ENCODE assay signal across 8 cellular contexts in genomic region chr5:139710370-139711066, GRCh38.
DNase-seq lines count a peak whose midpoint lies in the region; ATAC-seq, FAIRE-seq and TF ChIP-seq lines count a peak whose summit lies in the region.

No MANE protein-coding gene starts in this region.

- no peaks in the 10 kb centered on the region for H3K36me3 Mint-ChIP-seq in activated CD4-positive, alpha-beta memory T cell treated with anti-CD3 and anti-CD28 coated beads, Interleukin-2, amount 10 ng/mL, durations not matched to agents 7 days and 5 days (ENCODE audit: low read depth)
- H3K36me3 Mint-ChIP-seq in stimulated activated memory B cell treated with anti-CD40 and anti-IgM and Interleukin-4, amounts not matched to agents 10 μg/mL and 1 μg/mL and 100 μg/mL, for 72 hours: no peaks in the 10 kb centered on the region

- H3K27me3 ChIP-seq in mesendoderm (ENCODE audit: insufficient read depth, low read length, poor library complexity): no peaks in the 10 kb centered on the region

- POLR2A ChIA-PET in activated CD4-positive, alpha-beta memory T cell treated with anti-CD3 and anti-CD28 coated beads, Interleukin-2, amount 10 ng/mL, durations not matched to agents 7 days and 5 days (lab: Charles Lee): interaction anchor here (1.0 to 1.6 kb wide), 4 partner anchors 10 to 1135 kb away, joined by 3 read pairs; partner anchors contain the start of gene HSPA9

- H3K79me1 ChIP-seq in mesendoderm (ENCODE audit: low read length): no peaks in the 10 kb centered on the region

- H3K18ac ChIP-seq in mesendoderm (ENCODE audit: low read length): peak overlapping the region; percentile 92

- no peak overlapping the region for H3K4me3 ChIP-seq in mesendoderm (ENCODE audit: low read length)

- H4K5ac ChIP-seq in mesendoderm (ENCODE audit: low read length): peak overlapping the region; percentile 30

- peak overlapping the region; percentile 59 for H2BK5ac ChIP-seq in mesendoderm (ENCODE audit: low read length)

- peak overlapping the region; percentile 62 for H3K9ac ChIP-seq in mesendoderm (ENCODE audit: low read length)

- no peak for TF ChIP-seq POLR2A in GM12892 (IDR thresholded peaks at IDR 0.05; ENCODE audit: low read depth, low read length)

- peak overlapping the region; percentile 14 for H2BK15ac ChIP-seq in mesendoderm (replicated peaks; ENCODE audit: low read depth)

- no peak overlapping the region for H3K4me3 Mint-ChIP-seq in activated CD4-positive, alpha-beta memory T cell treated with anti-CD3 and anti-CD28 coated beads, Interleukin-2, amount 10 ng/mL, durations not matched to agents 7 days and 5 days
- peak overlapping the region; percentile 79 for H3K4me3 Mint-ChIP-seq in stimulated activated memory B cell treated with anti-CD40 and anti-IgM and Interleukin-4, amounts not matched to agents 10 μg/mL and 1 μg/mL and 100 μg/mL, for 72 hours

- no peak overlapping the region for H4K8ac ChIP-seq in mesendoderm (ENCODE audit: low read depth, low read length)

- H3K4me1 ChIP-seq in mesendoderm (ENCODE audit: control insufficient read depth, low read depth, low read length): peaks cover 27% of the 10 kb centered on the region

- CTCF ChIA-PET in activated CD4-positive, alpha-beta memory T cell treated with anti-CD3 and anti-CD28 coated beads, Interleukin-2, amount 10 ng/mL, durations not matched to agents 7 days and 5 days (lab: Charles Lee): interaction anchor here (0.7 to 2.3 kb wide), 6 partner anchors 9 to 186 kb away, joined by 3 to 11 read pairs (median 5); no protein-coding TSS in a partner anchor

- H3K27me3 Mint-ChIP-seq in activated CD4-positive, alpha-beta memory T cell treated with anti-CD3 and anti-CD28 coated beads, Interleukin-2, amount 10 ng/mL, durations not matched to agents 7 days and 5 days: peaks cover 45% of the 10 kb centered on the region
- H3K27me3 Mint-ChIP-seq in stimulated activated memory B cell treated with anti-CD40 and anti-IgM and Interleukin-4, amounts not matched to agents 10 μg/mL and 1 μg/mL and 100 μg/mL, for 72 hours: no peaks in the 10 kb centered on the region

- H3K27ac ChIP-seq in mesendoderm (ENCODE audit: low read depth, low read length): peak overlapping the region; percentile 97

- FAIRE-seq in GM12892 (lab: Jason Lieb, UNC): peak; percentile 63

- peak overlapping the region; percentile 92 for H2BK120ac ChIP-seq in mesendoderm (ENCODE audit: low read depth, low read length)

- peak overlapping the region; percentile 98 for H3K4ac ChIP-seq in mesendoderm (ENCODE audit: low read depth, low read length)

- no peaks in the 10 kb centered on the region for H3K9me3 Mint-ChIP-seq in activated CD4-positive, alpha-beta memory T cell treated with anti-CD3 and anti-CD28 coated beads, Interleukin-2, amount 10 ng/mL, durations not matched to agents 7 days and 5 days
- H3K9me3 Mint-ChIP-seq in stimulated activated memory B cell treated with anti-CD40 and anti-IgM and Interleukin-4, amounts not matched to agents 10 μg/mL and 1 μg/mL and 100 μg/mL, for 72 hours: no peaks in the 10 kb centered on the region

- ATAC-seq in stimulated activated memory B cell treated with anti-CD40 and anti-IgM and Interleukin-4, amounts not matched to agents 10 μg/mL and 1 μg/mL and 100 μg/mL, for 72 hours: peak; percentile 71
- ATAC-seq in HG03460 (IDR thresholded peaks at IDR 0.05; ENCODE audit: unreplicated experiment): no peak

- no peak overlapping the region for H3K27ac Mint-ChIP-seq in activated CD4-positive, alpha-beta memory T cell treated with anti-CD3 and anti-CD28 coated beads, Interleukin-2, amount 10 ng/mL, durations not matched to agents 7 days and 5 days
- peak overlapping the region; percentile 82 for H3K27ac Mint-ChIP-seq in stimulated activated memory B cell treated with anti-CD40 and anti-IgM and Interleukin-4, amounts not matched to agents 10 μg/mL and 1 μg/mL and 100 μg/mL, for 72 hours

- WGBS in mesendoderm (ENCODE audit: extremely low coverage, insufficient coverage, low lambda C conversion rate): no CpG with 5 or more reads among the region's 57 CpGs

- peak overlapping the region; percentile 62 for H3K4me2 ChIP-seq in mesendoderm (ENCODE audit: low read length)

- H2AK5ac ChIP-seq in mesendoderm (ENCODE audit: low read length): peak overlapping the region; percentile 73

- H3K23ac ChIP-seq in mesendoderm (ENCODE audit: low read length): no peak overlapping the region

- H3K56ac ChIP-seq in mesendoderm (ENCODE audit: low read length): peak overlapping the region; percentile 93

- H3K79me2 ChIP-seq in mesendoderm (ENCODE audit: control insufficient read depth, insufficient read depth, low read length): no peaks in the 10 kb centered on the region

- no peaks in the 10 kb centered on the region for H3K36me3 ChIP-seq in mesendoderm (ENCODE audit: control insufficient read depth, insufficient read depth, low read length)

- peak; percentile 58 for DNase-seq in GM12892 (ENCODE audit: insufficient read length)
- peak; percentile 23 for DNase-seq in NCI-H1092 (lab: John Stamatoyannopoulos, UW)
- peak; percentile 28 for DNase-seq in activated CD4-positive, alpha-beta memory T cell treated with anti-CD3 and anti-CD28 coated beads, Interleukin-2, amount 10 ng/mL, durations not matched to agents 7 days and 5 days
- DNase-seq in effector CD8-positive, alpha-beta T cell (lab: John Stamatoyannopoulos, UW): peak; percentile 54
- DNase-seq in mesendoderm: peak; percentile 97
- no peak for DNase-seq in NCI-H2107 (lab: John Stamatoyannopoulos, UW)

- peaks cover 10% of the 10 kb centered on the region for H3K4me1 Mint-ChIP-seq in activated CD4-positive, alpha-beta memory T cell treated with anti-CD3 and anti-CD28 coated beads, Interleukin-2, amount 10 ng/mL, durations not matched to agents 7 days and 5 days
- H3K4me1 Mint-ChIP-seq in stimulated activated memory B cell treated with anti-CD40 and anti-IgM and Interleukin-4, amounts not matched to agents 10 μg/mL and 1 μg/mL and 100 μg/mL, for 72 hours: peaks cover 45% of the 10 kb centered on the region
